ENCODE assay signal across 8 cellular contexts in genomic region chr11:117717485-117718314, GRCh38.
DNase-seq lines count a peak whose midpoint lies in the region; ATAC-seq, FAIRE-seq and TF ChIP-seq lines count a peak whose summit lies in the region.
"Had no signal": no experiment of that assay in that cellular context is flagged by ENCODE, and none has a peak within 500 bp of the region (broad histone marks: within the 10 kb centered on the region; RNA-seq: fewer than 3 reads in every experiment).

No MANE protein-coding gene starts in this region.

- H3K36me3 ChIP-seq in keratinocyte (ENCODE audit: control insufficient read depth in 2 of 2, extremely low read depth in 1 of 2, insufficient read depth in 2 of 2, low read length in 2 of 2): no peaks in the 10 kb centered on the region

- no peak overlapping the region for H3K27ac ChIP-seq in keratinocyte (ENCODE audit: control insufficient read depth, insufficient read depth, low read length)

- no peaks in the 10 kb centered on the region for H4K20me1 ChIP-seq in keratinocyte (ENCODE audit: control insufficient read depth, extremely low read depth, insufficient read depth, low read length)

- peak overlapping the region; percentile 10 for H3K4me2 ChIP-seq in keratinocyte (ENCODE audit: control insufficient read depth, extremely low read depth, insufficient read depth, low read depth, low read length)

- H3K79me2 ChIP-seq in keratinocyte (ENCODE audit: control insufficient read depth, insufficient read depth, low read length): no peaks in the 10 kb centered on the region

- TF ChIP-seq CTCF in keratinocyte (optimal IDR thresholded peaks at IDR 0.05 in 1 of 3, IDR thresholded peaks at IDR 0.05 in 1 of 3, conservative IDR thresholded peaks at IDR 0.05 in 1 of 3; ENCODE audit: extremely low read depth in 1 of 3, insufficient read depth in 2 of 3, low read length in 3 of 3): no peak

- dilution Hi-C loops in keratinocyte (cut with MboI; ENCODE audit: extremely low pct_ligation_motif_present, low sequenced_read_pairs): no loop called here

- ATAC-seq in HG03442 (IDR thresholded peaks at IDR 0.05; ENCODE audit: unreplicated experiment): no peak
- ATAC-seq in HG03469 (IDR thresholded peaks at IDR 0.05; ENCODE audit: unreplicated experiment): no peak

- no peak for FAIRE-seq in keratinocyte (lab: Jason Lieb, UNC)

- H3K4me1 ChIP-seq in keratinocyte (ENCODE audit: control insufficient read depth, extremely low read depth, insufficient read depth, low read length): no peaks in the 10 kb centered on the region

- H3K9me1 ChIP-seq in keratinocyte (ENCODE audit: control insufficient read depth, extremely low read depth, insufficient read depth, low read length): no peaks in the 10 kb centered on the region

- H3K9me3 ChIP-seq in keratinocyte (ENCODE audit: control insufficient read depth, low read depth, low read length): no peaks in the 10 kb centered on the region

- no peak overlapping the region for H3K4me3 ChIP-seq in keratinocyte (ENCODE audit: control insufficient read depth in 2 of 3, extremely low read depth in 1 of 3, insufficient read depth in 2 of 3, low read depth in 1 of 3, low read length in 3 of 3)

- DNase-seq in NCI-H1105 (lab: John Stamatoyannopoulos, UW) (peak; percentile 65), SW480 (ENCODE audit: low spot score) (peak; percentile 60), keratinocyte (ENCODE audit: low read depth, low spot score) (no peak), superior temporal gyrus (ENCODE audit: extremely low spot score) (peak; percentile 86), NAMALWA (ENCODE audit: low spot score) (no peak)
- DNase-seq: NCI-H446 treated with DMSO at 0.1 percent for 48 hours had no signal

- H2AFZ ChIP-seq in keratinocyte (ENCODE audit: control insufficient read depth, low read length): no peak overlapping the region

- no peak overlapping the region for H3K9ac ChIP-seq in keratinocyte (ENCODE audit: control insufficient read depth, extremely low read depth, insufficient read depth, low read length)

- H3K27me3 ChIP-seq in keratinocyte (ENCODE audit: control insufficient read depth, extremely low read depth, insufficient read depth, low read length): peaks cover 12% of the 10 kb centered on the region

Comparison
In these comparisons a context has a peak if more than half of its experiments do, and no peak if none do; other contexts are left out.
1. DNase-seq: peak in NCI-H1105 (single experiment), SW480 (single experiment) and superior temporal gyrus (single experiment); none in keratinocyte (single experiment) and NAMALWA (single experiment).